Comparison of ENCODE assay signal across 16 cellular contexts in the genomic region with DNA sequence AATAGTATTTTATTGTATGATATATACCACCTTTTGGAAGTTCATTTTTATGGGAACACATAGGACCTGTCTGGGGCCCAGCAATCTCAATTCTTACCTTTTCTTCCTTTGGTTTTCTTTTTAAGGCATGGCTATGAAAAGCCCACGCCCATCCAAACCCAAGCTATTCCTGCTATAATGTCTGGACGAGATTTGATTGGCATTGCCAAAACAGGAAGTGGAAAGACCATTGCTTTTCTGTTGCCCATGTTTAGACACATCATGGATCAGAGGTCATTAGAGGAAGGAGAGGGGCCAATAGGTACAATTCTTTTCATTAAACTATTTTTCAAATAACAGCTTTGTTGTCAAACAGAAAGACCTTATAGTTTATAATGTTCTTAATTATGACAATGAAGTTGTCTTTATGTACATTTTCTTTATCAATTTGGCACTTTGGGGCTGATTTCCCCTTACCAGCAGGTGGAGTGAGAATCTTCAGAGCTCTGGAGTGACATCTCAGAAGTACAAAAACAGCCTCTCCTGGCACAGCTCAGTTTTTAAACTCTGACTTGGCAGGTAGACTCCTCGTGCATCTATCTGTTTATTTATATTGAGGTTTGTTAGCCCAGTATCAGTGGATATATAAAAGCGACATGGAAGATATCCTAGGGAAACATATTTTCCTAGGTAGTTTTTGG. TPM values are rescaled to one million over a fixed set of nuclear protein-coding genes. Genes with fewer than 3 reads are reported as not detected.
DNase-seq lines count a peak whose midpoint lies in the region; ATAC-seq and TF ChIP-seq lines count a peak whose summit lies in the region.
"Had no signal": no experiment of that assay in that cellular context is flagged by ENCODE, and none has a peak within 500 bp of the region (broad histone marks: within the 10 kb centered on the region; RNA-seq: fewer than 3 reads in every experiment).

No MANE protein-coding gene starts in this region.

- H3K4me3 ChIP-seq in PC-9 (no peak overlapping the region), fibroblast of lung (replicated peaks in 1 of 4; ENCODE audit: control extremely low read depth in 1 of 4, insufficient read depth in 1 of 4, low read depth in 3 of 4, low read length in 4 of 4) (no peak overlapping the region), neural progenitor cell (no peak overlapping the region)
- H3K4me3 ChIP-seq: BLaER1 treated with 17β-estradiol and CSF1 and Interleukin-3, amounts not matched to agents 10 nM and 100 nM; lung had no signal

- H4K20me1 ChIP-seq in PC-9 (ENCODE audit: insufficient read depth) (no peaks in the 10 kb centered on the region), fibroblast of lung (ENCODE audit: control insufficient read depth, extremely low read depth, insufficient read depth, low read length) (no peaks in the 10 kb centered on the region), neural progenitor cell (ENCODE audit: low read depth) (no peaks in the 10 kb centered on the region)

- H3K27ac ChIP-seq in PC-9, result no peak overlapping the region
- H3K27ac ChIP-seq in fibroblast of lung (ENCODE audit: insufficient read depth, low read length), result no peak overlapping the region
- no peak overlapping the region for H3K27ac ChIP-seq in neural progenitor cell
- H3K27ac ChIP-seq: BLaER1 treated with 17β-estradiol and CSF1 and Interleukin-3, amounts not matched to agents 10 nM and 100 nM; HL-60 had no signal

- no peaks in the 10 kb centered on the region for H3K9me2 ChIP-seq in PC-9 (ENCODE audit: insufficient read depth)

- no peak overlapping the region for H3K4me3 Mint-ChIP-seq in activated T-cell treated with anti-CD3 and anti-CD28 coated beads, Interleukin-2, amount 50 U/mL, for 72 hours
- H3K4me3 Mint-ChIP-seq in stimulated activated naive B cell treated with anti-CD40 and anti-IgM and Interleukin-4, amounts not matched to agents 10 μg/mL and 1 μg/mL and 100 μg/mL, for 72 hours, result no peak overlapping the region
- H3K4me3 Mint-ChIP-seq in neural progenitor cell, result no peak overlapping the region
- H3K4me3 Mint-ChIP-seq: activated naive CD8-positive, alpha-beta T cell treated with anti-CD3 and anti-CD28 coated beads, Interleukin-2, amount 50 U/mL, for 24 hours had no signal

- H3K4me1 Mint-ChIP-seq in activated T-cell treated with anti-CD3 and anti-CD28 coated beads, Interleukin-2, amount 50 U/mL, for 72 hours (ENCODE audit: low read depth), result no peaks in the 10 kb centered on the region
- H3K4me1 Mint-ChIP-seq in stimulated activated naive B cell treated with anti-CD40 and anti-IgM and Interleukin-4, amounts not matched to agents 10 μg/mL and 1 μg/mL and 100 μg/mL, for 72 hours, result no peaks in the 10 kb centered on the region
- no peaks in the 10 kb centered on the region for H3K4me1 Mint-ChIP-seq in neural progenitor cell
- H3K4me1 Mint-ChIP-seq: activated naive CD8-positive, alpha-beta T cell treated with anti-CD3 and anti-CD28 coated beads, Interleukin-2, amount 50 U/mL, for 24 hours had no signal

- H2AFZ ChIP-seq in PC-9 (no peak overlapping the region), fibroblast of lung (ENCODE audit: low read length) (no peak overlapping the region), neural progenitor cell (replicated peaks) (no peak overlapping the region)

- H3K9ac ChIP-seq in fibroblast of lung (ENCODE audit: insufficient read depth, low read length) (no peak overlapping the region), neural progenitor cell (no peak overlapping the region)
- H3K9ac ChIP-seq: BLaER1 treated with 17β-estradiol and CSF1 and Interleukin-3, amounts not matched to agents 10 nM and 100 nM had no signal

- TF ChIP-seq CTCF in PC-9 (conservative IDR thresholded peaks at IDR 0.05) (0 out of 2 replicates have a peak, but pooled peaks have one; percentile 24), fibroblast of lung (conservative IDR thresholded peaks at IDR 0.05 in 1 of 2, IDR thresholded peaks at IDR 0.05 in 1 of 2; ENCODE audit: low read depth in 1 of 2, low read length in 2 of 2) (peak; percentile 10 to 15), neural progenitor cell (IDR thresholded peaks at IDR 0.05) (no peak)

- H3F3A ChIP-seq in PC-9 (ENCODE audit: insufficient read depth, low read depth), result peaks cover 20% of the 10 kb centered on the region
- no peaks in the 10 kb centered on the region for H3F3A ChIP-seq in neural progenitor cell (ENCODE audit: low read depth)

- intact Hi-C loops in PC-9 (cut with micrococcal nuclease; ENCODE audit: unreplicated experiment), result loop anchor here (10.0 kb wide), 1 partner anchor 50 kb away; no protein-coding TSS in a partner anchor

- no peak for ATAC-seq in activated T-cell treated with anti-CD3 and anti-CD28 coated beads, Interleukin-2, amount 50 U/mL, for 72 hours (replicated peaks in 1 of 2)
- ATAC-seq in stimulated activated naive B cell treated with anti-CD40 and anti-IgM and Interleukin-4, amounts not matched to agents 10 μg/mL and 1 μg/mL and 100 μg/mL, for 72 hours (replicated peaks), result no peak
- ATAC-seq: activated naive CD8-positive, alpha-beta T cell treated with anti-CD3 and anti-CD28 coated beads, Interleukin-2, amount 50 U/mL, for 24 hours had no signal

- H3K4me2 ChIP-seq in PC-9 (no peak overlapping the region), fibroblast of lung (ENCODE audit: extremely low read depth, insufficient read depth, low read length) (no peak overlapping the region), neural progenitor cell (no peak overlapping the region)
- H3K4me2 ChIP-seq: BLaER1 treated with 17β-estradiol and CSF1 and Interleukin-3, amounts not matched to agents 10 nM and 100 nM had no signal

- H3K79me2 ChIP-seq in PC-9 (ENCODE audit: low read depth) (no peaks in the 10 kb centered on the region), fibroblast of lung (ENCODE audit: control insufficient read depth, insufficient read depth, low read length) (no peaks in the 10 kb centered on the region), neural progenitor cell (ENCODE audit: low read depth) (no peaks in the 10 kb centered on the region)

- POLR2A ChIA-PET in PC-9 (lab: Charles Lee; ENCODE audit: unreplicated experiment), result no interaction called here

- CTCF ChIA-PET in PC-9 (lab: Charles Lee), result no interaction called here

- DNase-seq in activated T-cell treated with anti-CD3 and anti-CD28 coated beads, Interleukin-2, amount 50 U/mL, for 72 hours, result no peak
- no peak for DNase-seq in activated T-cell treated with anti-CD3 and anti-CD28 coated beads, Interleukin-2, amount 50 U/mL, for 48 hours
- DNase-seq in PC-9, result no peak
- DNase-seq in fibroblast of lung (ENCODE audit: low read depth in 2 of 2), result peak in 1 of 2 donors; percentile 9
- DNase-seq in stimulated activated naive B cell treated with anti-CD40 and anti-IgM and Interleukin-4, amounts not matched to agents 10 μg/mL and 1 μg/mL and 100 μg/mL, for 72 hours, result no peak
- DNase-seq in neural progenitor cell (ENCODE audit: low spot score), result no peak
- DNase-seq in ecto neural progenitor cell (ENCODE audit: low spot score), result no peak
- DNase-seq in inferior parietal cortex (ENCODE audit: extremely low spot score), result no peak
- DNase-seq: activated CD4-positive, alpha-beta T cell treated with anti-CD3 and anti-CD28 coated beads, Interleukin-2, amount 50 U/mL, for 48 hours; activated naive CD8-positive, alpha-beta T cell treated with anti-CD3 and anti-CD28 coated beads, Interleukin-2, amount 50 U/mL, for 24 hours; GOT3; NCI-H2029 treated with DMSO at 0.1 percent for 48 hours; SIG-M5 had no signal

- H3K27me3 ChIP-seq in PC-9 (ENCODE audit: insufficient read depth, low read depth) (no peaks in the 10 kb centered on the region), fibroblast of lung (ENCODE audit: control insufficient read depth, insufficient read depth, low read length) (no peaks in the 10 kb centered on the region), neural progenitor cell (no peaks in the 10 kb centered on the region)
- H3K27me3 ChIP-seq: BLaER1 treated with 17β-estradiol and CSF1 and Interleukin-3, amounts not matched to agents 10 nM and 100 nM had no signal

- H3K36me3 Mint-ChIP-seq in activated T-cell treated with anti-CD3 and anti-CD28 coated beads, Interleukin-2, amount 50 U/mL, for 72 hours (ENCODE audit: insufficient read depth in 2 of 2), result peaks cover 8 to 30% of the 10 kb centered on the region in 2 donors
- peaks cover 29 to 44% of the 10 kb centered on the region in 2 donors for H3K36me3 Mint-ChIP-seq in stimulated activated naive B cell treated with anti-CD40 and anti-IgM and Interleukin-4, amounts not matched to agents 10 μg/mL and 1 μg/mL and 100 μg/mL, for 72 hours
- H3K36me3 Mint-ChIP-seq in neural progenitor cell, result peaks cover 24% of the 10 kb centered on the region

- H3K9me3 ChIP-seq in PC-9 (ENCODE audit: insufficient read depth, low read depth) (no peaks in the 10 kb centered on the region), fibroblast of lung (ENCODE audit: control insufficient read depth, insufficient read depth, low read depth, low read length) (no peaks in the 10 kb centered on the region), neural progenitor cell (ENCODE audit: low read depth) (no peaks in the 10 kb centered on the region)
- H3K9me3 ChIP-seq: BLaER1 treated with 17β-estradiol and CSF1 and Interleukin-3, amounts not matched to agents 10 nM and 100 nM had no signal

- no peaks in the 10 kb centered on the region for H3K27me3 Mint-ChIP-seq in activated T-cell treated with anti-CD3 and anti-CD28 coated beads, Interleukin-2, amount 50 U/mL, for 72 hours (ENCODE audit: low read depth)
- no peaks in the 10 kb centered on the region for H3K27me3 Mint-ChIP-seq in stimulated activated naive B cell treated with anti-CD40 and anti-IgM and Interleukin-4, amounts not matched to agents 10 μg/mL and 1 μg/mL and 100 μg/mL, for 72 hours
- H3K27me3 Mint-ChIP-seq in neural progenitor cell (ENCODE audit: insufficient read depth, low read depth), result no peaks in the 10 kb centered on the region
- H3K27me3 Mint-ChIP-seq: activated naive CD8-positive, alpha-beta T cell treated with anti-CD3 and anti-CD28 coated beads, Interleukin-2, amount 50 U/mL, for 24 hours had no signal

- H3K9me3 Mint-ChIP-seq in activated T-cell treated with anti-CD3 and anti-CD28 coated beads, Interleukin-2, amount 50 U/mL, for 72 hours, result no peaks in the 10 kb centered on the region
- no peaks in the 10 kb centered on the region for H3K9me3 Mint-ChIP-seq in stimulated activated naive B cell treated with anti-CD40 and anti-IgM and Interleukin-4, amounts not matched to agents 10 μg/mL and 1 μg/mL and 100 μg/mL, for 72 hours
- no peaks in the 10 kb centered on the region for H3K9me3 Mint-ChIP-seq in neural progenitor cell
- H3K9me3 Mint-ChIP-seq: activated naive CD8-positive, alpha-beta T cell treated with anti-CD3 and anti-CD28 coated beads, Interleukin-2, amount 50 U/mL, for 24 hours had no signal

- H3K27ac Mint-ChIP-seq in activated T-cell treated with anti-CD3 and anti-CD28 coated beads, Interleukin-2, amount 50 U/mL, for 72 hours, result peak overlapping the region; percentile 66
- H3K27ac Mint-ChIP-seq in stimulated activated naive B cell treated with anti-CD40 and anti-IgM and Interleukin-4, amounts not matched to agents 10 μg/mL and 1 μg/mL and 100 μg/mL, for 72 hours, result peak overlapping the region; percentile 20
- H3K27ac Mint-ChIP-seq in neural progenitor cell, result no peak overlapping the region
- H3K27ac Mint-ChIP-seq: activated naive CD8-positive, alpha-beta T cell treated with anti-CD3 and anti-CD28 coated beads, Interleukin-2, amount 50 U/mL, for 24 hours had no signal

- BruUV-seq in PC-9 (replicated peaks; lab: Mats Ljungman, UMichigan), result no TSS peak

- H3K4me1 ChIP-seq in PC-9 (replicated peaks; ENCODE audit: insufficient read depth) (no peaks in the 10 kb centered on the region), fibroblast of lung (ENCODE audit: control insufficient read depth, extremely low read depth, insufficient read depth, low read length) (no peaks in the 10 kb centered on the region), neural progenitor cell (no peaks in the 10 kb centered on the region)
- H3K4me1 ChIP-seq: BLaER1 treated with 17β-estradiol and CSF1 and Interleukin-3, amounts not matched to agents 10 nM and 100 nM had no signal

- peaks cover 36% of the 10 kb centered on the region for H3K36me3 ChIP-seq in PC-9 (ENCODE audit: low read depth)
- peaks cover 4% of the 10 kb centered on the region for H3K36me3 ChIP-seq in fibroblast of lung (ENCODE audit: control insufficient read depth, insufficient read depth, low read length)
- H3K36me3 ChIP-seq in neural progenitor cell, result peaks cover 26% of the 10 kb centered on the region

RNA-seq across cellular contexts. Expression of a gene that starts 25.8 kb away (rescaled TPM):
- total RNA-seq in activated T-cell treated with anti-CD3 and anti-CD28 coated beads, Interleukin-2, amount 50 U/mL, for 72 hours, result 10 to 100 TPM; 81.9 to 93.2 TPM
- total RNA-seq in PC-9 (2021), result 76.5 and 79.8 TPM in 2 replicates
- 15.9 and 18.7 TPM in 2 replicates for total RNA-seq in fibroblast of lung
- 32.6 and 38.1 TPM in 2 replicates for polyA plus RNA-seq in fibroblast of lung
- 42.1 and 43.5 TPM in 2 replicates for polyA plus RNA-seq in fibroblast of lung (2012)
- 5.8 and 7.6 TPM in 2 replicates for polyA minus RNA-seq in fibroblast of lung (ENCODE audit: low replicate concordance)
- 54.9 and 79.1 TPM in 2 replicates for total RNA-seq in neural progenitor cell (ENCODE audit: low replicate concordance)

RNA-seq across cellular contexts. Expression of a gene that starts 46.0 kb away (rescaled TPM):
- 10 to 100 TPM; 55.0 to 61.9 TPM for total RNA-seq in activated T-cell treated with anti-CD3 and anti-CD28 coated beads, Interleukin-2, amount 50 U/mL, for 72 hours
- total RNA-seq in PC-9 (2021) (24.4 and 28.0 TPM in 2 replicates), fibroblast of lung (60.1 and 69.1 TPM in 2 replicates), neural progenitor cell (ENCODE audit: low replicate concordance) (27.0 and 44.5 TPM in 2 replicates)
- 27.4 and 39.3 TPM in 2 replicates for polyA plus RNA-seq in fibroblast of lung
- polyA plus RNA-seq in fibroblast of lung (2012), result 36.9 and 49.4 TPM in 2 replicates
- 3.0 and 4.0 TPM in 2 replicates for polyA minus RNA-seq in fibroblast of lung (ENCODE audit: low replicate concordance)
